19 cellular contexts compared by ENCODE assay signal in genomic region chr20:10661261-10661660, GRCh38. TPM values are rescaled to one million over a fixed set of nuclear protein-coding genes. Genes with fewer than 3 reads are reported as not detected.
DNase-seq lines count a peak whose midpoint lies in the region; ATAC-seq and TF ChIP-seq lines count a peak whose summit lies in the region.
"Had no signal": no experiment of that assay in that cellular context is flagged by ENCODE, and none has a peak within 500 bp of the region (broad histone marks: within the 10 kb centered on the region; RNA-seq: fewer than 3 reads in every experiment).

No MANE protein-coding gene starts in this region.

- 81% methylated on average over 4 of the region's 4 CpGs for WGBS in HUES64

- H3K4me3 Mint-ChIP-seq in chondrocyte (ENCODE audit: unreplicated experiment), result no peak overlapping the region
- H3K4me3 Mint-ChIP-seq: activated CD4-positive, alpha-beta T cell treated with anti-CD3 and anti-CD28 coated beads, Interleukin-2, amount 10 ng/mL, durations not matched to agents 7 days and 5 days; activated T-cell treated with anti-CD3 and anti-CD28 coated beads, Interleukin-2, amount 50 U/mL, for 4 hours; central memory CD8-positive, alpha-beta T cell; mesothelial cell of epicardium had no signal

- DNase-seq in chondrocyte (ENCODE audit: low spot score), result no peak
- no peak for DNase-seq in thoracic aorta (ENCODE audit: low spot score)
- DNase-seq in activated CD4-positive, alpha-beta T cell treated with anti-CD3 and anti-CD28 coated beads for 4 hours, result no peak
- DNase-seq in D341Med (ENCODE audit: low spot score), result no peak
- DNase-seq: activated CD4-positive, alpha-beta T cell treated with anti-CD3 and anti-CD28 coated beads, Interleukin-2, amount 10 ng/mL, durations not matched to agents 7 days and 5 days; activated T-cell treated with anti-CD3 and anti-CD28 coated beads, Interleukin-2, amount 50 U/mL, for 4 hours; NCI-H1417; NK-92 treated with Interleukin-12 subunit alpha and Interleukin-12 subunit beta, amount 100 ng/mL, for 24 hours; occipital lobe; stimulated activated naive CD4-positive, alpha-beta T cell had no signal

- H3K9me3 ChIP-seq in HUES64 (ENCODE audit: insufficient read depth, low read depth, low read length) (no peaks in the 10 kb centered on the region), muscle layer of colon (ENCODE audit: low read length) (no peaks in the 10 kb centered on the region), thoracic aorta (no peaks in the 10 kb centered on the region)
- H3K9me3 ChIP-seq: gastroesophageal sphincter had no signal

- H3K36me3 ChIP-seq in HUES64 (ENCODE audit: insufficient read depth, low read length), result peaks cover 81% of the 10 kb centered on the region
- peaks cover 56% of the 10 kb centered on the region for H3K36me3 ChIP-seq in muscle layer of colon (ENCODE audit: insufficient read depth, low read length)
- peaks cover 24% of the 10 kb centered on the region for H3K36me3 ChIP-seq in thoracic aorta

- no peak overlapping the region for H3K4me3 ChIP-seq in HUES64 (ENCODE audit: low read length)
- H3K4me3 ChIP-seq in muscle layer of colon (ENCODE audit: low read depth in 1 of 2, low read length in 2 of 2), result no peak overlapping the region
- no peak overlapping the region for H3K4me3 ChIP-seq in thoracic aorta
- H3K4me3 ChIP-seq: gastroesophageal sphincter had no signal

- H3K4me1 ChIP-seq in HUES64 (ENCODE audit: insufficient read depth, low read length), result peaks cover 71% of the 10 kb centered on the region
- H3K4me1 ChIP-seq in muscle layer of colon (ENCODE audit: insufficient read depth, low read length), result peaks cover 88% of the 10 kb centered on the region
- H3K4me1 ChIP-seq in thoracic aorta (ENCODE audit: control insufficient read depth in 1 of 2, low read depth in 2 of 2), result peaks cover 58 to 100% of the 10 kb centered on the region in 2 donors

- H3K27me3 ChIP-seq in HUES64 (ENCODE audit: insufficient read depth, low read length) (no peaks in the 10 kb centered on the region), muscle layer of colon (ENCODE audit: control insufficient read depth in 1 of 2, insufficient read depth in 2 of 2, low read length in 2 of 2) (no peaks in the 10 kb centered on the region), thoracic aorta (replicated peaks; ENCODE audit: insufficient read depth) (no peaks in the 10 kb centered on the region)
- H3K27me3 ChIP-seq: gastroesophageal sphincter had no signal

- no peaks in the 10 kb centered on the region for H3K9me3 Mint-ChIP-seq in chondrocyte (ENCODE audit: low read depth)
- H3K9me3 Mint-ChIP-seq: activated CD4-positive, alpha-beta T cell treated with anti-CD3 and anti-CD28 coated beads, Interleukin-2, amount 10 ng/mL, durations not matched to agents 7 days and 5 days; activated naive CD4-positive, alpha-beta T cell treated with anti-CD3 and anti-CD28 coated beads, Interleukin-2, amount 50 U/mL, for 72 hours; activated T-cell treated with anti-CD3 and anti-CD28 coated beads, Interleukin-2, amount 50 U/mL, for 4 hours; central memory CD8-positive, alpha-beta T cell; mesothelial cell of epicardium had no signal

- TF ChIP-seq CTCF in chondrocyte (IDR thresholded peaks at IDR 0.05) (no peak), thoracic aorta (IDR thresholded peaks at IDR 0.05) (no peak)

- peak overlapping the region; percentile 90 for H3K27ac Mint-ChIP-seq in chondrocyte (ENCODE audit: unreplicated experiment)
- H3K27ac Mint-ChIP-seq: activated CD4-positive, alpha-beta T cell treated with anti-CD3 and anti-CD28 coated beads, Interleukin-2, amount 10 ng/mL, durations not matched to agents 7 days and 5 days; activated naive CD4-positive, alpha-beta T cell treated with anti-CD3 and anti-CD28 coated beads, Interleukin-2, amount 50 U/mL, for 72 hours had no signal

- H3K27ac ChIP-seq in HUES64 (ENCODE audit: low read depth, low read length), result 0 out of 2 replicates have a peak overlapping the region, but pooled peaks have one; percentile 9
- peak overlapping the region; percentile 70 for H3K27ac ChIP-seq in muscle layer of colon (ENCODE audit: low read depth, low read length)
- H3K27ac ChIP-seq in thoracic aorta, result peak overlapping the region; percentile 98 to 100
- H3K27ac ChIP-seq: HL-60 had no signal

- H3K4me1 Mint-ChIP-seq in chondrocyte (ENCODE audit: low read depth), result peaks cover 99% of the 10 kb centered on the region
- H3K4me1 Mint-ChIP-seq: activated CD4-positive, alpha-beta T cell treated with anti-CD3 and anti-CD28 coated beads, Interleukin-2, amount 10 ng/mL, durations not matched to agents 7 days and 5 days; central memory CD8-positive, alpha-beta T cell had no signal

- H3K9ac ChIP-seq in HUES64 (ENCODE audit: low read depth, low read length), result no peak overlapping the region
- no peak overlapping the region for H3K9ac ChIP-seq in muscle layer of colon (ENCODE audit: low read length)

- no peaks in the 10 kb centered on the region for H3K27me3 Mint-ChIP-seq in chondrocyte (ENCODE audit: low read depth)

- no peak for ATAC-seq in thoracic aorta (ENCODE audit: insufficient number of reproducible peaks, low FRiP score, low read depth)
- no peak for ATAC-seq in GM21786 (IDR thresholded peaks at IDR 0.05; ENCODE audit: unreplicated experiment)
- ATAC-seq in HG03439 (IDR thresholded peaks at IDR 0.05; ENCODE audit: unreplicated experiment), result no peak
- ATAC-seq: activated naive CD4-positive, alpha-beta T cell treated with anti-CD3 and anti-CD28 coated beads, Interleukin-2, amount 50 U/mL, for 72 hours; activated T-cell treated with anti-CD3 and anti-CD28 coated beads, Interleukin-2, amount 50 U/mL, for 4 hours; gastroesophageal sphincter had no signal

- H3K36me3 Mint-ChIP-seq in chondrocyte (ENCODE audit: low read depth), result peaks cover 82% of the 10 kb centered on the region
- H3K36me3 Mint-ChIP-seq: activated naive CD4-positive, alpha-beta T cell treated with anti-CD3 and anti-CD28 coated beads, Interleukin-2, amount 50 U/mL, for 72 hours had no signal

RNA-seq across cellular contexts. Expression of gene JAG1, which starts 12.5 kb away (rescaled TPM):
- polyA plus RNA-seq in HUES64 (2013, experiment 1 of 2), result 21.8 TPM
- 23.0 TPM for polyA plus RNA-seq in HUES64 (2013, experiment 2 of 2)
- total RNA-seq in chondrocyte (161 to 510 TPM (median 505 TPM) in 3 replicates), thoracic aorta (100 to 1,000 TPM; 237 to 253 TPM)

Comparison
In these comparisons a context has a peak if more than half of its experiments do, and no peak if none do; other contexts are left out.
1. H3K27ac ChIP-seq: peak in every context shown above with its lines; median percentile 99 in thoracic aorta; 70 in muscle layer of colon; 9 in HUES64.